ENCODE assay signal across 1 cellular context in the genomic region with DNA sequence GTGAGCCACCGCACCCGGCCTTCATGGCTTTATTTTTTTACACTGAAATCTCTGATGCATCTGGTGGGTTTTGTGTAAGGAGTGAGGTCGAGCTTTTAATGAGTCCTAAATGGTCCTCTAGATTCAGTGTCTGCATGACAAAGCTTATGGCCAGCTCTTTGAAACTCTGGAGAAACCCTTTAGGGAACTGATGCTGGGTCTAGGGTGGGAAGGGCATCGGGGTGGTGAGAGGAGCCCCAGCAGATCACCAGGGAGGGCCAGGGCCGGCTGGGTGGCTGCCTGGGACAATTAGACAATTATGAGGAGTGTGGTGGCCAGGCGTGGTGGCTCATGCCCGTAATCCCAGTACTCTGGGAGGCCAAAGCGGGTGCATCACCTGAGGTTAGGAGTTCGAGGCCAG.
TF ChIP-seq lines count a peak whose summit lies in the region.

No MANE protein-coding gene starts in this region.

TF ChIP-seq in IMR-90, 13 proteins besides CTCF, POLR2A, EP300 and RAD21 (continued from another document):
- TF ChIP-seq FOS (IDR thresholded peaks at IDR 0.05; ENCODE audit: low read depth, low read length) = no peak
- TF ChIP-seq RCOR1 (IDR thresholded peaks at IDR 0.05; ENCODE audit: insufficient replicate concordance, low read length) = no peak
- no peak for TF ChIP-seq NFE2L2 (IDR thresholded peaks at IDR 0.05; ENCODE audit: low read depth, low read length)
- TF ChIP-seq CHD1 (IDR thresholded peaks at IDR 0.05; ENCODE audit: low read depth, low read length) = no peak
- TF ChIP-seq BHLHE40 (IDR thresholded peaks at IDR 0.05; ENCODE audit: low read depth, low read length) = no peak
